In genomic region chr17:76382803-76383644, GRCh38 we compare ENCODE assay signal across 8 cellular contexts. TPM values are rescaled to one million over a fixed set of nuclear protein-coding genes. Genes with fewer than 3 reads are reported as not detected.
DNase-seq lines count a peak whose midpoint lies in the region; ATAC-seq and TF ChIP-seq lines count a peak whose summit lies in the region.

No MANE protein-coding gene starts in this region.

- no peaks in the 10 kb centered on the region for H3F3A ChIP-seq in OCI-LY1 (ENCODE audit: insufficient read depth, low read length)

- H3K9ac ChIP-seq in OCI-LY1 (ENCODE audit: low read length) = peak overlapping the region; percentile 59; the same call in 1 of the 2 replicates

- peak; percentile 70 for DNase-seq in activated naive CD4-positive, alpha-beta T cell treated with Interleukin-2 at 50 U/mL for 16 hours
- DNase-seq in cardiac muscle cell (ENCODE audit: low read depth in 1 of 2, low spot score in 1 of 2) = peak; percentile 63 to 75
- DNase-seq in retina = peak; percentile 83
- no peak for DNase-seq in NCI-H1092 (lab: John Stamatoyannopoulos, UW)

- H3K9me3 ChIP-seq in OCI-LY1 (ENCODE audit: low read length) (no peaks in the 10 kb centered on the region), cardiac muscle cell (ENCODE audit: low read depth) (no peaks in the 10 kb centered on the region)

- ATAC-seq in HG02588 (IDR thresholded peaks at IDR 0.05; ENCODE audit: unreplicated experiment) = no peak

- no peak overlapping the region for H2AFZ ChIP-seq in OCI-LY1 (ENCODE audit: low read length)

- no peaks in the 10 kb centered on the region for H3K9me2 ChIP-seq in OCI-LY1 (ENCODE audit: low read depth, low read length)

- peak overlapping the region; percentile 77 for H3K27ac ChIP-seq in 22Rv1
- H3K27ac ChIP-seq in OCI-LY1 (ENCODE audit: low read depth, low read length, poor library complexity, severe bottlenecking) = no peak overlapping the region
- H3K27ac ChIP-seq in cardiac muscle cell = peak overlapping the region; percentile 54

- H3K27me3 ChIP-seq in OCI-LY1 (ENCODE audit: insufficient read depth, low read length) = 0 out of 2 replicates have a peak, but pooled peaks cover 3% of the 10 kb centered on the region
- H3K27me3 ChIP-seq in cardiac muscle cell = peaks cover 13% of the 10 kb centered on the region

- no peaks in the 10 kb centered on the region for H4K20me1 ChIP-seq in OCI-LY1 (ENCODE audit: insufficient read depth, low read length)

- H3K4me3 ChIP-seq in OCI-LY1 (ENCODE audit: low read depth, low read length, poor library complexity, severe bottlenecking) = peak overlapping the region; percentile 63
- H3K4me3 ChIP-seq in cardiac muscle cell = peak overlapping the region; percentile 39

- no peak for TF ChIP-seq CTCF in 22Rv1 (IDR thresholded peaks at IDR 0.05)
- no peak for TF ChIP-seq CTCF in OCI-LY1 (IDR thresholded peaks at IDR 0.05; ENCODE audit: low read length)
- TF ChIP-seq CTCF in cardiac muscle cell (IDR thresholded peaks at IDR 0.05; ENCODE audit: low read depth, low read length) = no peak

- no peaks in the 10 kb centered on the region for H3K79me2 ChIP-seq in OCI-LY1 (ENCODE audit: insufficient read depth, low read length)

- H3K4me1 ChIP-seq in OCI-LY1 (ENCODE audit: insufficient read depth, low read length, severe bottlenecking) = peaks cover 41% of the 10 kb centered on the region
- H3K4me1 ChIP-seq in cardiac muscle cell (ENCODE audit: low read depth) = peaks cover 3% of the 10 kb centered on the region

- no peaks in the 10 kb centered on the region for H3K36me3 ChIP-seq in OCI-LY1 (ENCODE audit: insufficient read depth, low read length)
- no peaks in the 10 kb centered on the region for H3K36me3 ChIP-seq in cardiac muscle cell

- H3K4me2 ChIP-seq in OCI-LY1 (ENCODE audit: low read length) = peak overlapping the region; percentile 78

- in situ Hi-C loops in GM18951 (cut with MboI; ENCODE audit: low sequenced_read_pairs, unreplicated experiment) = no loop called here

- peak; percentile 21 for TF ChIP-seq POLR2A in GM18951 (IDR thresholded peaks at IDR 0.05; ENCODE audit: extremely low read depth, insufficient read depth, insufficient read length)

RNA-seq across cellular contexts. Expression of gene SPHK1, which starts 1.4 kb away (rescaled TPM):
- 19.4 and 24.3 TPM in 2 replicates for total RNA-seq in cardiac muscle cell
- polyA plus RNA-seq in cardiac muscle cell = 14.3 and 18.7 TPM in 2 replicates

RNA-seq across cellular contexts. Expression of gene PRPSAP1, which starts 29.3 kb away (rescaled TPM):
- 59.5 and 63.5 TPM in 2 replicates for total RNA-seq in cardiac muscle cell
- polyA plus RNA-seq in cardiac muscle cell = 80.4 and 114 TPM in 2 replicates
